Comparison of ENCODE assay signal across 1 cellular context in the genomic region with DNA sequence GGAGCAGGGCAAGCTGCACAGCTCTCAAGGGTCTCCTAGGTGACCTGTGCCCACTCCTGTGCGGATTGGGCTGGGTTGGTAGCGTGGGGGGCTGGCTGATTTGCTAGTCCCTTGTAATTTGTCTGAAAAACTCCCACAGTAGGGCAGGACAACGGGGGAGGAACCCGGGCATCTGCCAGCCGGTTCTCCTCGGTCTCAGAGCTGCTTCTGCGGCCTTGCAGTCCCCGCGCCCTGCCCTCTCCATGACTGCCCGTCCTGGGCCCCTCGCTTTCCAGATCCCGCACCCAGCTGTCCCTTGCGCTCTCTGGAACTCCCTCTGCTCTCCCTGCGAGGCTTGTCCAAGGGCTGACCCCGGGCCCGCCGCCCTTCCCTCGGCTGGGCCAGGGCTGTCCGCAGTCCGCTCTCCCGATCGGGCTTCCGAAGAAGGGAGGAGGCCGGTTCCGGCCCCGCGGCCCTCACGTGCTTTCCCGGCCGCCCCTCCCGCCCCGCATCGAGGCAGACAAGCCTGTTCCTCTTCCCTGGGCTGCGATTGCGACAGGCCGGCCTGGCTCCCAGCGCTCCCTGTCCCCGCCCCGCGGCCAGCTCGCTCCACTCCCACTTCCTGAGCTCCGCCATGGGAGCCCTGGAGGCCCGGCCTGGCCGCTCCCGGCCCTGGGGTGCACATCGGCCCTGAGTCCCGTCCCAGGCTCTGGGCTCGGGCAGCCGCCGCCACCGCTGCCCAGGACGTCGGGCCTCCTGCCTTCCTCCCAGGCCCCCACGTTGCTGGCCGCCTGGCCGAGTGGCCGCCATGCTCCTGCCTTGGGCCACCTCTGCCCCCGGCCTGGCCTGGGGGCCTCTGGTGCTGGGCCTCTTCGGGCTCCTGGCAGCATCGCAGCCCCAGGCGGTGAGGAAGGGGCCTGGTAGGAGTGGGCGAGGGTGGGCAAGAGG.
TF ChIP-seq lines count a peak whose summit lies in the region.

Gene LTBR (plus strand): TSS at position 591 of the 927 bp plus-strand sequence. CDS start 197 bp downstream, at position 788.

TF ChIP-seq in HepG2, 621 proteins besides CTCF, POLR2A, EP300 and RAD21 (continued from another document and continues in another):
- TF ChIP-seq, protein P1, sequence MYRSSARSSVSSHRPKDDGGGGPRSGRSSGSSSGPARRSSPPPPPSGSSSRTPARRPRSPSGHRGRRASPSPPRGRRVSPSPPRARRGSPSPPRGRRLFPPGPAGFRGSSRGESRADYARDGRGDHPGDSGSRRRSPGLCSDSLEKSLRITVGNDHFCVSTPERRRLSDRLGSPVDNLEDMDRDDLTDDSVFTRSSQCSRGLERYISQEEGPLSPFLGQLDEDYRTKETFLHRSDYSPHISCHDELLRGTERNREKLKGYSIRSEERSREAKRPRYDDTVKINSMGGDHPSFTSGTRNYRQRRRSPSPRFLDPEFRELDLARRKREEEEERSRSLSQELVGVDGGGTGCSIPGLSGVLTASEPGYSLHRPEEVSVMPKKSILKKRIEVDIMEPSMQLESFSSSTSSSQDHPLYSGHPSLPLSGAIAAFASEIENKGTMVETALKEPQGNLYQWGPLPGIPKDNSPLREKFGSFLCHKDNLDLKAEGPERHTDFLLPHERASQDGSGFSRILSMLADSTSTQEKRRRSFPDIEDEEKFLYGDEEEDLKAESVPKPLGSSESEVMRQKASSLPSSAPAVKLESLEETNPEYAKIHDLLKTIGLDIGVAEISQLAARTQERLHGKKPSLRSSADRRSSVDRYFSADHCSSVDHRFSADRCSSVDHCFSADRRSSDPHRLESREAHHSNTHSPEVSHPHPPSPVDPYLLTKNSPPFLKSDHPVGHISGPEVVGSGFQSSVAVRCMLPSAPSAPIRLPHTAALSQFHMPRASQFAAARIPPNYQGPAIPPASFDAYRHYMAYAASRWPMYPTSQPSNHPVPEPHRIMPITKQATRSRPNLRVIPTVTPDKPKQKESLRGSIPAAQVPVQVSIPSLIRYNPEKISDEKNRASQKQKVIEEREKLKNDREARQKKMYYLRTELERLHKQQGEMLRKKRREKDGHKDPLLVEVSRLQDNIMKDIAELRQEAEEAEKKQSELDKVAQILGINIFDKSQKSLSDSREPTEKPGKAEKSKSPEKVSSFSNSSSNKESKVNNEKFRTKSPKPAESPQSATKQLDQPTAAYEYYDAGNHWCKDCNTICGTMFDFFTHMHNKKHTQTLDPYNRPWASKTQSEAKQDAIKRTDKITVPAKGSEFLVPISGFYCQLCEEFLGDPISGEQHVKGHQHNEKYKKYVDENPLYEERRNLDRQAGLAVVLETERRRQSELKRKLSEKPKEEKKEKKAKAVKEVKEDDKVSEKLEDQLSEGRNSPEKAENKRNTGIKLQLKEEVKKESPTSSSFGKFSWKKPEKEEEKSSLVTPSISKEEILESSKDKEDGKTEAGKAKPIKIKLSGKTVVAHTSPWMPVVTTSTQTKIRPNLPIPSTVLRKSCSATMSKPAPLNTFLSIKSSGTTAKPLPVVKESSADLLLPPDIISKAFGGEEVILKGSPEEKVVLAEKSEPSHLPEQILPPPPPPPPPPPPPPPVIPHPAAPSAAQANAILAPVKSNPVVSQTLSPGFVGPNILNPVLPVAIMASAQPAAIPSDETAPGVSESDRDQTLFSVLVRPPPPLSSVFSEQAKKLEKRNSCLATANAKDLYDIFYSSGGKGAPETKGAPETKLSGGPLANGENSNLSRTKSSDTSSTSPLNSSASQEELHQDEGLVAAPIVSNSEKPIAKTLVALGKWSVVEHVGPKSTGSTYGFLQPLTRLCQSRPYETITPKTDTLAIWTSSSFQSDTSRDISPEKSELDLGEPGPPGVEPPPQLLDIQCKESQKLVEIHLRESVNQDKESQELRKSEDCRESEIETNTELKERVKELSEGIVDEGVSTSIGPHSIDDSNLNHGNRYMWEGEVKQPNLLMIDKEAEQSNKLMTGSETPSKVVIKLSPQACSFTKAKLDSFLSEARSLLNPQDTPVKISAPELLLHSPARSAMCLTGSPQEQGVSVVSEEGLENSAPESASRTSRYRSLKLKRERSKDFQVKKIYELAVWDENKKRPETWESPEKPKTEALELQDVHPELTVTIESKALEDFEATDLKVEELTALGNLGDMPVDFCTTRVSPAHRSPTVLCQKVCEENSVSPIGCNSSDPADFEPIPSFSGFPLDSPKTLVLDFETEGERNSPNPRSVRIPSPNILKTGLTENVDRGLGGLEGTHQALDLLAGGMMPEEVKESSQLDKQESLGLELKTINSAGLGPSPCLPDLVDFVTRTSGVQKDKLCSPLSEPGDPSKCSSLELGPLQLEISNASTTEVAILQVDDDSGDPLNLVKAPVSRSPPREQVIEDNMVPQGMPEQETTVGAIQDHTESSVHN (CRISPR knock-in tag; IDR thresholded peaks at IDR 0.05) = peak; percentile 78; the same call in 1 of the 2 replicates
- TF ChIP-seq ZNF619 (CRISPR knock-in tag; IDR thresholded peaks at IDR 0.05) = peak; percentile 74; the same call in 1 of the 2 replicates
- no peak for TF ChIP-seq ZNF512 (CRISPR knock-in tag; IDR thresholded peaks at IDR 0.05)
- TF ChIP-seq ZNF441 (CRISPR knock-in tag; IDR thresholded peaks at IDR 0.05; ENCODE audit: borderline replicate concordance) = no peak; the same call in 1 of the 2 replicates
- TF ChIP-seq ZNF883 (CRISPR knock-in tag; IDR thresholded peaks at IDR 0.05; ENCODE audit: not compliant biosample characterization) = peak; percentile 80
- TF ChIP-seq ZFP41 (CRISPR knock-in tag; IDR thresholded peaks at IDR 0.05; ENCODE audit: borderline replicate concordance) = peak; percentile 94; the same call in 1 of the 2 replicates
- no peak for TF ChIP-seq PCBP2 (optimal IDR thresholded peaks at IDR 0.05; ENCODE audit: low read depth, low read length, poor library complexity, severe bottlenecking)
- TF ChIP-seq DMAP1 (CRISPR knock-in tag; IDR thresholded peaks at IDR 0.05) = peak; percentile 93
- no peak for TF ChIP-seq ZFP62 (CRISPR knock-in tag; IDR thresholded peaks at IDR 0.05)
- peak; percentile 38 for TF ChIP-seq ASH2L (IDR thresholded peaks at IDR 0.05; ENCODE audit: insufficient read length, low read depth, low read length)
- TF ChIP-seq, protein P2, sequence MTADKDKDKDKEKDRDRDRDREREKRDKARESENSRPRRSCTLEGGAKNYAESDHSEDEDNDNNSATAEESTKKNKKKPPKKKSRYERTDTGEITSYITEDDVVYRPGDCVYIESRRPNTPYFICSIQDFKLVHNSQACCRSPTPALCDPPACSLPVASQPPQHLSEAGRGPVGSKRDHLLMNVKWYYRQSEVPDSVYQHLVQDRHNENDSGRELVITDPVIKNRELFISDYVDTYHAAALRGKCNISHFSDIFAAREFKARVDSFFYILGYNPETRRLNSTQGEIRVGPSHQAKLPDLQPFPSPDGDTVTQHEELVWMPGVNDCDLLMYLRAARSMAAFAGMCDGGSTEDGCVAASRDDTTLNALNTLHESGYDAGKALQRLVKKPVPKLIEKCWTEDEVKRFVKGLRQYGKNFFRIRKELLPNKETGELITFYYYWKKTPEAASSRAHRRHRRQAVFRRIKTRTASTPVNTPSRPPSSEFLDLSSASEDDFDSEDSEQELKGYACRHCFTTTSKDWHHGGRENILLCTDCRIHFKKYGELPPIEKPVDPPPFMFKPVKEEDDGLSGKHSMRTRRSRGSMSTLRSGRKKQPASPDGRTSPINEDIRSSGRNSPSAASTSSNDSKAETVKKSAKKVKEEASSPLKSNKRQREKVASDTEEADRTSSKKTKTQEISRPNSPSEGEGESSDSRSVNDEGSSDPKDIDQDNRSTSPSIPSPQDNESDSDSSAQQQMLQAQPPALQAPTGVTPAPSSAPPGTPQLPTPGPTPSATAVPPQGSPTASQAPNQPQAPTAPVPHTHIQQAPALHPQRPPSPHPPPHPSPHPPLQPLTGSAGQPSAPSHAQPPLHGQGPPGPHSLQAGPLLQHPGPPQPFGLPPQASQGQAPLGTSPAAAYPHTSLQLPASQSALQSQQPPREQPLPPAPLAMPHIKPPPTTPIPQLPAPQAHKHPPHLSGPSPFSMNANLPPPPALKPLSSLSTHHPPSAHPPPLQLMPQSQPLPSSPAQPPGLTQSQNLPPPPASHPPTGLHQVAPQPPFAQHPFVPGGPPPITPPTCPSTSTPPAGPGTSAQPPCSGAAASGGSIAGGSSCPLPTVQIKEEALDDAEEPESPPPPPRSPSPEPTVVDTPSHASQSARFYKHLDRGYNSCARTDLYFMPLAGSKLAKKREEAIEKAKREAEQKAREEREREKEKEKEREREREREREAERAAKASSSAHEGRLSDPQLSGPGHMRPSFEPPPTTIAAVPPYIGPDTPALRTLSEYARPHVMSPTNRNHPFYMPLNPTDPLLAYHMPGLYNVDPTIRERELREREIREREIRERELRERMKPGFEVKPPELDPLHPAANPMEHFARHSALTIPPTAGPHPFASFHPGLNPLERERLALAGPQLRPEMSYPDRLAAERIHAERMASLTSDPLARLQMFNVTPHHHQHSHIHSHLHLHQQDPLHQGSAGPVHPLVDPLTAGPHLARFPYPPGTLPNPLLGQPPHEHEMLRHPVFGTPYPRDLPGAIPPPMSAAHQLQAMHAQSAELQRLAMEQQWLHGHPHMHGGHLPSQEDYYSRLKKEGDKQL (CRISPR knock-in tag; IDR thresholded peaks at IDR 0.05; ENCODE audit: low read depth) = peak; percentile 39; the same call in 1 of the 2 replicates
- peak; percentile 52; the same call in 1 of the 2 replicates for TF ChIP-seq NR2C2 (CRISPR knock-in tag; IDR thresholded peaks at IDR 0.05; ENCODE audit: borderline replicate concordance)
- TF ChIP-seq ZNF205 (CRISPR knock-in tag; IDR thresholded peaks at IDR 0.05) = peak; percentile 86
- TF ChIP-seq ZFP91 (CRISPR knock-in tag; IDR thresholded peaks at IDR 0.05; ENCODE audit: borderline replicate concordance) = peak; percentile 91
- 0 out of 2 replicates have a peak, but pooled peaks have one; percentile 67 for TF ChIP-seq ZNF292 (CRISPR knock-in tag; IDR thresholded peaks at IDR 0.05; ENCODE audit: borderline replicate concordance, low read depth)
- TF ChIP-seq SKI (IDR thresholded peaks at IDR 0.05; ENCODE audit: partially characterized antibody) = peak; percentile 55
- TF ChIP-seq ARNTL (CRISPR knock-in tag; IDR thresholded peaks at IDR 0.05) = peak; percentile 78
- TF ChIP-seq ZNF75D (CRISPR knock-in tag; IDR thresholded peaks at IDR 0.05; ENCODE audit: borderline replicate concordance) = peak; percentile 71; the same call in 1 of the 2 replicates
- TF ChIP-seq, protein P3, sequence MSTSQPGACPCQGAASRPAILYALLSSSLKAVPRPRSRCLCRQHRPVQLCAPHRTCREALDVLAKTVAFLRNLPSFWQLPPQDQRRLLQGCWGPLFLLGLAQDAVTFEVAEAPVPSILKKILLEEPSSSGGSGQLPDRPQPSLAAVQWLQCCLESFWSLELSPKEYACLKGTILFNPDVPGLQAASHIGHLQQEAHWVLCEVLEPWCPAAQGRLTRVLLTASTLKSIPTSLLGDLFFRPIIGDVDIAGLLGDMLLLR (CRISPR knock-in tag; IDR thresholded peaks at IDR 0.05) = peak; percentile 97
- TF ChIP-seq, protein P4, sequence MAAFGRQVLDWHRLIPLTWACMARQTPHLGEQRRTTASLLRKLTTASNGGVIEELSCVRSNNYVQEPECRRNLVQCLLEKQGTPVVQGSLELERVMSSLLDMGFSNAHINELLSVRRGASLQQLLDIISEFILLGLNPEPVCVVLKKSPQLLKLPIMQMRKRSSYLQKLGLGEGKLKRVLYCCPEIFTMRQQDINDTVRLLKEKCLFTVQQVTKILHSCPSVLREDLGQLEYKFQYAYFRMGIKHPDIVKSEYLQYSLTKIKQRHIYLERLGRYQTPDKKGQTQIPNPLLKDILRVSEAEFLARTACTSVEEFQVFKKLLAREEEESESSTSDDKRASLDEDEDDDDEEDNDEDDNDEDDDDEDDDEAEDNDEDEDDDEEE (CRISPR knock-in tag; IDR thresholded peaks at IDR 0.05) = peak; percentile 98
- TF ChIP-seq, protein P5, sequence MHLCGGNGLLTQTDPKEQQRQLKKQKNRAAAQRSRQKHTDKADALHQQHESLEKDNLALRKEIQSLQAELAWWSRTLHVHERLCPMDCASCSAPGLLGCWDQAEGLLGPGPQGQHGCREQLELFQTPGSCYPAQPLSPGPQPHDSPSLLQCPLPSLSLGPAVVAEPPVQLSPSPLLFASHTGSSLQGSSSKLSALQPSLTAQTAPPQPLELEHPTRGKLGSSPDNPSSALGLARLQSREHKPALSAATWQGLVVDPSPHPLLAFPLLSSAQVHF (CRISPR knock-in tag; IDR thresholded peaks at IDR 0.05) = peak; percentile 71; the same call in 1 of the 2 replicates
- 0 out of 2 replicates have a peak, but pooled peaks have one; percentile 76 for TF ChIP-seq DMTF1 (CRISPR knock-in tag; IDR thresholded peaks at IDR 0.05)
- TF ChIP-seq RXRA (CRISPR knock-in tag; IDR thresholded peaks at IDR 0.05) = peak; percentile 71; the same call in 1 of the 2 replicates
- no peak for TF ChIP-seq XBP1 (CRISPR knock-in tag; IDR thresholded peaks at IDR 0.05)
- no peak for TF ChIP-seq MBNL3 (CRISPR knock-in tag; conservative IDR thresholded peaks at IDR 0.05)
- TF ChIP-seq ELF4 (CRISPR knock-in tag; IDR thresholded peaks at IDR 0.05; ENCODE audit: borderline replicate concordance) = peak; percentile 92; the same call in 1 of the 2 replicates
